ENCODE assay signal across 1 cellular context in the genomic region with DNA sequence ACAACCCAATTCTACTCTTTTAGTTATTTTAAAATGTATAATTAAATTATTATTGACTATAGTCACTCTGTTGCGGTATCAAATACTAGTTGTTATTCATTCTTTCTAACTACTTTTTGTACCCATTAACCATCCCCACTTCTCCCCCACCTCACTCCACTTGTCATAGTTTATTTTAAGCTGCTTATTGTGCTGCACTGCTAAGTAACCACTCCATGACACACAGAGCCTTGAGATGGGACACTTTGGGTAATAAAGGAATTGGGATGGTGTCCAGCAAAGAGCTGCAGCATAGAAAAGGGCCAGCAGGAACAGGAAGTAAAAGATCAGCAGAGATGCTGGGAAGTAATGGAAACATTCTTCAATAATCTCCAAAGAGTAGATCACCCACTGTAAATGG.
TF ChIP-seq lines count a peak whose summit lies in the region.

No MANE protein-coding gene starts in this region.

TF ChIP-seq in GM23338, 12 proteins besides CTCF, POLR2A, EP300 and RAD21 (continued from another document):
- no peak for TF ChIP-seq ZNF462 (CRISPR knock-in tag; IDR thresholded peaks at IDR 0.05)
- TF ChIP-seq ZNF114 (CRISPR knock-in tag; IDR thresholded peaks at IDR 0.05), result no peak
- no peak for TF ChIP-seq REST (IDR thresholded peaks at IDR 0.05; ENCODE audit: unreplicated experiment)
- TF ChIP-seq JUNB (IDR thresholded peaks at IDR 0.05; ENCODE audit: unreplicated experiment), result no peak
- TF ChIP-seq NANOG (IDR thresholded peaks at IDR 0.05; ENCODE audit: borderline replicate concordance), result no peak
- TF ChIP-seq EZH2 (IDR thresholded peaks at IDR 0.05; ENCODE audit: low read depth, unreplicated experiment), result no peak
